ENCODE assay signal across 21 cellular contexts in the genomic region with DNA sequence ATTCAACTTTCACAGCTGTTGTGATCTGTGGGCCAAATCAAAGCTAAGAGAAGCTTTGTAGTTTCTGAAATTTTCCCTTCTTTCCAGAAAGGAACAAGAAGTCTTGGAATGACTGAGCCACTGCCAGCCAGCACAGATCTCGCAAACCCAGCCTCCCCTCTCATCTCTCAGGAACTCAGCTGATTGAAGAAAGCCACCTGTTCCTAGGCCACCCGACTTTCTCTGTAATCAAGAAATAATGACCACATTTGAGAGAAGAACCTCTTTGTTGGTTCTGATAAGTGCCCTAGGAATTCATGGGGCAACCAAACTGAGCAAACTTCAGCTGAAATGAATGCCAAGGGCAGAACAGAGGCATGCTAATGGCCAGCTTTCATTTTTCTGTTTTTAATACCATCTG.
DNase-seq lines count a peak whose midpoint lies in the region; ATAC-seq and TF ChIP-seq lines count a peak whose summit lies in the region.
"Had no signal": no experiment of that assay in that cellular context is flagged by ENCODE, and none has a peak within 500 bp of the region (broad histone marks: within the 10 kb centered on the region; RNA-seq: fewer than 3 reads in every experiment).

No MANE protein-coding gene starts in this region.

- BruUV-seq in PC-3 (replicated peaks; lab: Mats Ljungman, UMichigan), result no TSS peak

- H3K36me3 ChIP-seq in mesenchymal stem cell (ENCODE audit: control insufficient read depth in 1 of 2, insufficient read depth in 2 of 2, low read depth in 1 of 2, low read length in 2 of 2) (no peaks in the 10 kb centered on the region), uterus (no peaks in the 10 kb centered on the region), PC-3 (ENCODE audit: low read depth, low read length) (no peaks in the 10 kb centered on the region)

- CTCF ChIA-PET in PC-3 (lab: Charles Lee), result no interaction called here

- H2BK12ac ChIP-seq in mesenchymal stem cell (ENCODE audit: low read length in 2 of 2), result no peak overlapping the region

- H3K9me2 ChIP-seq in PC-3 (replicated peaks; ENCODE audit: low read length), result no peaks in the 10 kb centered on the region

- H3F3A ChIP-seq in PC-3 (ENCODE audit: low read length, unreplicated experiment), result no peaks in the 10 kb centered on the region

- no peaks in the 10 kb centered on the region for H3K4me1 ChIP-seq in mesenchymal stem cell (ENCODE audit: control insufficient read depth, insufficient read depth, low read depth, low read length)
- peaks cover 0 to 3% of the 10 kb centered on the region in 2 donors for H3K4me1 ChIP-seq in uterus
- H3K4me1 ChIP-seq in PC-3 (ENCODE audit: insufficient read depth, low read length), result no peaks in the 10 kb centered on the region
- H3K4me1 ChIP-seq: Caco-2 had no signal

- WGBS in mesenchymal stem cell, result 35% methylated on average over 2 of the region's 2 CpGs

- peak; percentile 8 for DNase-seq in SW480 (ENCODE audit: low spot score)
- DNase-seq in fibroblast of peridontal ligament (ENCODE audit: extremely low read depth), result peak; percentile 68
- peak; percentile 32 for DNase-seq in mesenchymal stem cell
- DNase-seq in uterus, result peak; percentile 37 to 59
- no peak for DNase-seq in PC-3
- no peak for DNase-seq in stimulated activated CD4-positive, alpha-beta T cell treated with anti-CD3 and anti-CD28 coated beads, Interleukin-2, amount 100 ng/mL, for 24 hours
- DNase-seq: activated CD4-positive, alpha-beta T cell treated with anti-CD3 and anti-CD28 coated beads for 1 hour; activated CD8-positive, alpha-beta memory T cell treated with anti-CD3 and anti-CD28 coated beads for 24 hours; activated naive CD4-positive, alpha-beta T cell treated with Interleukin-2 at 50 U/mL for 16 hours; activated T-cell treated with anti-CD3 and anti-CD28 coated beads, Interleukin-2, amount 50 U/mL, for 4 hours; Caco-2; cerebellar nuclear complex; effector CD8-positive, alpha-beta T cell; mammary epithelial cell; naive B cell; NCI-H510A; NK-92 treated with Interleukin-12 subunit alpha and Interleukin-12 subunit beta, amount 100 ng/mL, for 24 hours; posterior cingulate gyrus; stimulated activated CD4-positive, alpha-beta T cell treated with anti-CD3 and anti-CD28 coated beads, Interleukin-1b, Interleukin-23, amount 100 ng/mL, for 48 hours; stimulated activated naive CD4-positive, alpha-beta T cell treated with Interleukin-2 at 50 U/mL for 16 hours had no signal

- H3K23ac ChIP-seq in mesenchymal stem cell (ENCODE audit: low read length in 2 of 2), result no peak overlapping the region

- no peaks in the 10 kb centered on the region for H4K20me1 ChIP-seq in PC-3 (ENCODE audit: low read length)

- no peak for ATAC-seq in GM18907 (IDR thresholded peaks at IDR 0.05; ENCODE audit: unreplicated experiment)
- no peak for ATAC-seq in PC-3
- ATAC-seq: activated T-cell treated with anti-CD3 and anti-CD28 coated beads, Interleukin-2, amount 50 U/mL, for 4 hours had no signal

- H2BK15ac ChIP-seq in mesenchymal stem cell (ENCODE audit: low read depth, poor library complexity, severe bottlenecking), result no peak overlapping the region

- H3K79me2 ChIP-seq in PC-3 (ENCODE audit: low read length), result no peaks in the 10 kb centered on the region

- no peak overlapping the region for H3K4me3 ChIP-seq in mesenchymal stem cell (ENCODE audit: insufficient read depth in 1 of 2, low read depth in 1 of 2, low read length in 2 of 2)
- no peak overlapping the region for H3K4me3 ChIP-seq in uterus
- H3K4me3 ChIP-seq in PC-3 (ENCODE audit: low read length), result no peak overlapping the region

- TF ChIP-seq CTCF in uterus (IDR thresholded peaks at IDR 0.05) (no peak), PC-3 (conservative IDR thresholded peaks at IDR 0.05; ENCODE audit: low read depth, low read length) (no peak)

- no peak overlapping the region for H4K91ac ChIP-seq in mesenchymal stem cell (ENCODE audit: low read length)

- H3K9ac ChIP-seq in mesenchymal stem cell (ENCODE audit: low read length), result no peak overlapping the region
- H3K9ac ChIP-seq in PC-3 (ENCODE audit: low read length), result no peak overlapping the region

- no peaks in the 10 kb centered on the region for H3K79me1 ChIP-seq in mesenchymal stem cell (replicated peaks; ENCODE audit: low read length, poor library complexity, severe bottlenecking)

- no peak overlapping the region for H2AFZ ChIP-seq in mesenchymal stem cell (ENCODE audit: low read depth, low read length)
- no peak overlapping the region for H2AFZ ChIP-seq in PC-3 (ENCODE audit: low read length)

- no peak overlapping the region for H3K18ac ChIP-seq in mesenchymal stem cell (ENCODE audit: low read depth in 1 of 2, low read length in 2 of 2)

- no peak overlapping the region for H3K27ac ChIP-seq in mesenchymal stem cell (ENCODE audit: low read length, poor library complexity, severe bottlenecking)
- peak overlapping the region; percentile 49 to 73 for H3K27ac ChIP-seq in uterus
- H3K27ac ChIP-seq in PC-3 (ENCODE audit: low read length), result no peak overlapping the region

- no peak overlapping the region for H3K4ac ChIP-seq in mesenchymal stem cell (ENCODE audit: low read depth in 1 of 2, low read length in 2 of 2)

- POLR2A ChIA-PET in PC-3 (lab: Charles Lee; ENCODE audit: unreplicated experiment), result no interaction called here

- H3K27me3 ChIP-seq in mesenchymal stem cell (ENCODE audit: control insufficient read depth in 1 of 2, insufficient read depth in 1 of 2, low read length in 2 of 2) (no peaks in the 10 kb centered on the region), uterus (no peaks in the 10 kb centered on the region), PC-3 (ENCODE audit: low read length) (no peaks in the 10 kb centered on the region)

- H2AK5ac ChIP-seq in mesenchymal stem cell (ENCODE audit: low read length, severe bottlenecking), result no peak overlapping the region

- H3K14ac ChIP-seq in mesenchymal stem cell (ENCODE audit: low read length in 2 of 2), result no peak overlapping the region

- H3K4me2 ChIP-seq in mesenchymal stem cell (ENCODE audit: low read length, poor library complexity, severe bottlenecking) (no peak overlapping the region), PC-3 (ENCODE audit: low read length) (no peak overlapping the region)

- no peak overlapping the region for H2BK5ac ChIP-seq in mesenchymal stem cell (ENCODE audit: low read depth, low read length, poor library complexity, severe bottlenecking)

- no peak overlapping the region for H2BK120ac ChIP-seq in mesenchymal stem cell (ENCODE audit: low read depth, low read length)

- no peak overlapping the region for H4K8ac ChIP-seq in mesenchymal stem cell (ENCODE audit: low read length)

- intact Hi-C loops in uterus (cut with DNase I; ENCODE audit: low total_unique reads), result no loop called here
- intact Hi-C loops in PC-3 (cut with micrococcal nuclease), result no loop called here

- TF ChIP-seq POLR2A in uterus (IDR thresholded peaks at IDR 0.05), result no peak

- H3K9me3 ChIP-seq in mesenchymal stem cell (ENCODE audit: control insufficient read depth, low read length), result peaks cover 9% of the 10 kb centered on the region
- H3K9me3 ChIP-seq in uterus, result no peaks in the 10 kb centered on the region
- H3K9me3 ChIP-seq in PC-3 (ENCODE audit: low read length), result no peaks in the 10 kb centered on the region
- H3K9me3 ChIP-seq: Caco-2 had no signal

Comparison
In these comparisons a context has a peak if more than half of its experiments do, and no peak if none do; other contexts are left out.
1. DNase-seq: peak in SW480 (single experiment), fibroblast of peridontal ligament (single experiment), mesenchymal stem cell (single experiment) and uterus (2 of 2); none in PC-3 (single experiment) and stimulated activated CD4-positive, alpha-beta T cell treated with anti-CD3 and anti-CD28 coated beads, Interleukin-2, amount 100 ng/mL, for 24 hours (0 of 2).
2. H3K27ac ChIP-seq: peak in uterus (2 of 2); none in mesenchymal stem cell (single experiment) and PC-3 (single experiment).